In the genomic region with DNA sequence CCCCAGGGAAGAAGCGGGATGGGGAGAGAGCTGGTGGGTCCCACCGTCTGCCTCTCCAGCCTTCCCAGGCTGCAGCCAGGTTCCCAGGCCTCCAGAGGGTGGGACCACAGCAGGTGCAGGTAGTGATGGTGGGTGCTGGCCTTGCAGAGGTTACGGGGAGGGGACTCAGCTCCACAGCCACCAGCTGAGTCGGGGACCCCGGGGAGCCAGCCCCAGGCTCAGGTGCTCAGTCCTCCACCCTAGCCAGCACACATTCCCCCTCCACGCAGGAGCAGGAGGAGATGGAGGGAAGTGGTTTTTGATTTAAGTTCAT, we compare ENCODE assay signal across 12 cellular contexts. TPM values are rescaled to one million over a fixed set of nuclear protein-coding genes. Genes with fewer than 3 reads are reported as not detected.
A peak's percentile ranks its signal among the peaks of the same experiment; 100 is the strongest.
DNase-seq lines count a peak whose midpoint lies in the region; ATAC-seq, FAIRE-seq and TF ChIP-seq lines count a peak whose summit lies in the region.
"Had no signal": no experiment of that assay in that cellular context is flagged by ENCODE, and none has a peak within 500 bp of the region (broad histone marks: within the 10 kb centered on the region; RNA-seq: fewer than 3 reads in every experiment).

No MANE protein-coding gene starts in this region.

- ATAC-seq in left ventricle myocardium superior (no peak), Right ventricle myocardium superior (ENCODE audit: poor library complexity) (no peak)

- no peak for TF ChIP-seq RAD21 in liver (IDR thresholded peaks at IDR 0.05)

- no peak overlapping the region for H3K9ac ChIP-seq in liver (ENCODE audit: low read depth in 1 of 2, low read length in 2 of 2)
- H3K9ac ChIP-seq: SK-N-SH had no signal

- FAIRE-seq in small intestine (lab: Jason Lieb, UNC): no peak

- H3K4me3 ChIP-seq in liver (ENCODE audit: low read depth in 1 of 3, low read length in 3 of 3) (no peak overlapping the region), small intestine (ENCODE audit: low read depth in 1 of 2, low read length in 2 of 2) (no peak overlapping the region)
- H3K4me3 ChIP-seq: ovary had no signal

- intact Hi-C loops in left ventricle myocardium superior (cut with micrococcal nuclease): no loop called here
- intact Hi-C loops in Right ventricle myocardium superior (cut with DNase I): no loop called here

- H3K27ac ChIP-seq in liver (ENCODE audit: low read depth in 1 of 2, low read length in 2 of 2) (peak overlapping the region; percentile 53 to 72), small intestine (ENCODE audit: low read depth in 1 of 2, low read length in 1 of 2) (no peak overlapping the region)
- H3K27ac ChIP-seq: colonic mucosa, vagina, WERI-Rb-1 had no signal

- H3K36me3 ChIP-seq in liver (ENCODE audit: control insufficient read depth in 4 of 4, insufficient read depth in 3 of 4, low read depth in 1 of 4, low read length in 3 of 4) (peaks cover 3 to 19% (median 6%) of the 10 kb centered on the region in 4 donors), small intestine (ENCODE audit: control insufficient read depth in 2 of 2, insufficient read depth in 2 of 2, low read length in 2 of 2) (peaks cover 0 to 5% of the 10 kb centered on the region in 2 donors)
- H3K36me3 ChIP-seq: ovary had no signal

- TF ChIP-seq CTCF in liver (IDR thresholded peaks at IDR 0.05; ENCODE audit: low read depth, low read length, missing input control): no peak

- DNase-seq in left ventricle myocardium superior (peak; percentile 34), Right ventricle myocardium superior (no peak), NCI-H345 (lab: John Stamatoyannopoulos, UW) (no peak), SW480 (ENCODE audit: low spot score) (no peak), small intestine (no peak)
- DNase-seq: DMS153 had no signal

- H3K27me3 ChIP-seq in liver (ENCODE audit: control insufficient read depth in 4 of 4, insufficient read depth in 4 of 4, low read length in 3 of 4) (no peaks in the 10 kb centered on the region), small intestine (ENCODE audit: control insufficient read depth in 2 of 2, insufficient read depth in 2 of 2, low read length in 2 of 2) (no peaks in the 10 kb centered on the region)
- H3K27me3 ChIP-seq: colonic mucosa, ovary, vagina had no signal

- H3K9me3 ChIP-seq in liver (ENCODE audit: control insufficient read depth in 4 of 4, low read length in 3 of 4) (no peaks in the 10 kb centered on the region), small intestine (ENCODE audit: control insufficient read depth, low read depth) (no peaks in the 10 kb centered on the region)
- H3K9me3 ChIP-seq: colonic mucosa, ovary, SK-N-SH, vagina had no signal

- WGBS in liver: 93% methylated on average over 6 of the region's 6 CpGs
- 76 to 92% (median 80%) methylated on average over 6 of the region's 6 CpGs for WGBS in small intestine, 3 donors

- H3K4me1 ChIP-seq in liver (ENCODE audit: control insufficient read depth in 4 of 4, insufficient read depth in 4 of 4, low read length in 3 of 4) (peaks cover 21 to 58% (median 46%) of the 10 kb centered on the region in 4 donors), small intestine (ENCODE audit: control insufficient read depth in 2 of 2, insufficient read depth in 1 of 2, low read depth in 1 of 2, low read length in 1 of 2) (peaks cover 0 to 5% of the 10 kb centered on the region in 2 donors)

TF ChIP-seq in liver, 16 proteins besides CTCF, POLR2A, EP300 and RAD21:
- TF ChIP-seq HNF4G (IDR thresholded peaks at IDR 0.05): no peak
- no peak for TF ChIP-seq EGR1 (IDR thresholded peaks at IDR 0.05; ENCODE audit: low read depth in 2 of 2)
- TF ChIP-seq, protein P1, sequence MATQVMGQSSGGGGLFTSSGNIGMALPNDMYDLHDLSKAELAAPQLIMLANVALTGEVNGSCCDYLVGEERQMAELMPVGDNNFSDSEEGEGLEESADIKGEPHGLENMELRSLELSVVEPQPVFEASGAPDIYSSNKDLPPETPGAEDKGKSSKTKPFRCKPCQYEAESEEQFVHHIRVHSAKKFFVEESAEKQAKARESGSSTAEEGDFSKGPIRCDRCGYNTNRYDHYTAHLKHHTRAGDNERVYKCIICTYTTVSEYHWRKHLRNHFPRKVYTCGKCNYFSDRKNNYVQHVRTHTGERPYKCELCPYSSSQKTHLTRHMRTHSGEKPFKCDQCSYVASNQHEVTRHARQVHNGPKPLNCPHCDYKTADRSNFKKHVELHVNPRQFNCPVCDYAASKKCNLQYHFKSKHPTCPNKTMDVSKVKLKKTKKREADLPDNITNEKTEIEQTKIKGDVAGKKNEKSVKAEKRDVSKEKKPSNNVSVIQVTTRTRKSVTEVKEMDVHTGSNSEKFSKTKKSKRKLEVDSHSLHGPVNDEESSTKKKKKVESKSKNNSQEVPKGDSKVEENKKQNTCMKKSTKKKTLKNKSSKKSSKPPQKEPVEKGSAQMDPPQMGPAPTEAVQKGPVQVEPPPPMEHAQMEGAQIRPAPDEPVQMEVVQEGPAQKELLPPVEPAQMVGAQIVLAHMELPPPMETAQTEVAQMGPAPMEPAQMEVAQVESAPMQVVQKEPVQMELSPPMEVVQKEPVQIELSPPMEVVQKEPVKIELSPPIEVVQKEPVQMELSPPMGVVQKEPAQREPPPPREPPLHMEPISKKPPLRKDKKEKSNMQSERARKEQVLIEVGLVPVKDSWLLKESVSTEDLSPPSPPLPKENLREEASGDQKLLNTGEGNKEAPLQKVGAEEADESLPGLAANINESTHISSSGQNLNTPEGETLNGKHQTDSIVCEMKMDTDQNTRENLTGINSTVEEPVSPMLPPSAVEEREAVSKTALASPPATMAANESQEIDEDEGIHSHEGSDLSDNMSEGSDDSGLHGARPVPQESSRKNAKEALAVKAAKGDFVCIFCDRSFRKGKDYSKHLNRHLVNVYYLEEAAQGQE (IDR thresholded peaks at IDR 0.05): no peak

RNA-seq across cellular contexts. Expression of gene TP53I13, which starts 5.0 kb away (rescaled TPM):
- total RNA-seq in left ventricle myocardium superior: 40.1 TPM
- 39.2 TPM for total RNA-seq in Right ventricle myocardium superior
- 10 to 100 TPM; 15.2 to 33.7 TPM for total RNA-seq in liver
- 10 to 100 TPM; 12.2 to 42.6 TPM for polyA plus RNA-seq in liver
- polyA plus RNA-seq in small intestine: 100 to 1,000 TPM in 2 of 3 donors, 10 to 100 TPM in 1; 66.4 to 326 (median 304) TPM

RNA-seq across cellular contexts. Expression of gene ABHD15, which starts 6.7 kb away (rescaled TPM):
- total RNA-seq in left ventricle myocardium superior (6.4 TPM), Right ventricle myocardium superior (7.0 TPM), liver (10 to 100 TPM in 1 of 2 donors, 1 to 10 TPM in 1; 5.6 to 25.7 TPM)
- polyA plus RNA-seq in liver (10 to 100 TPM in 1 of 2 donors, 1 to 10 TPM in 1; 6.6 to 14.7 TPM), small intestine (1 to 10 TPM; 6.5 to 9.4 (median 8.7) TPM)

RNA-seq across cellular contexts. Expression of gene GIT1, which starts 15.9 kb away (rescaled TPM):
- total RNA-seq in left ventricle myocardium superior (31.5 TPM), Right ventricle myocardium superior (28.5 TPM), liver (10 to 100 TPM in 1 of 2 donors, 1 to 10 TPM in 1; 4.3 to 11.1 TPM)
- polyA plus RNA-seq in liver (1 to 10 TPM; 2.2 to 5.4 TPM), small intestine (10 to 100 TPM; 19.7 to 29.0 (median 21.9) TPM)

RNA-seq across cellular contexts. Expression of gene ANKRD13B, which starts 19.4 kb away (rescaled TPM):
- total RNA-seq in left ventricle myocardium superior (8.3 TPM), Right ventricle myocardium superior (9.3 TPM), liver (1 to 10 TPM in 1 of 2 donors, under 1 TPM in 1; 0.50 to 1.6 TPM)
- polyA plus RNA-seq in liver (under 1 TPM; 0.06 to 0.52 TPM), small intestine (1 to 10 TPM in 2 of 3 donors, not detected in 1; 3.0 to 4.0 TPM)

RNA-seq across cellular contexts. Expression of gene CORO6, which starts 49.2 kb away (rescaled TPM):
- total RNA-seq in left ventricle myocardium superior (104 TPM), Right ventricle myocardium superior (83.6 TPM), liver (1 to 10 TPM in 1 of 2 donors, under 1 TPM in 1; 0.23 to 3.0 TPM)
- polyA plus RNA-seq in liver (under 1 TPM; 0.44 to 0.75 TPM), small intestine (1 to 10 TPM in 2 of 3 donors, under 1 TPM in 1; 0.67 to 7.3 (median 1.4) TPM)

Comparison
In these comparisons a context has a peak if more than half of its experiments do, and no peak if none do; other contexts are left out.
1. H3K27ac ChIP-seq: peak in liver (2 of 2); none in small intestine (0 of 2).